In genomic region chr3:28667646-28668376, GRCh38 we compare ENCODE assay signal across 8 cellular contexts.
DNase-seq lines count a peak whose midpoint lies in the region; TF ChIP-seq lines count a peak whose summit lies in the region.

No MANE protein-coding gene starts in this region.

- no peak overlapping the region for H3K4me2 ChIP-seq in smooth muscle cell

- H3K27ac ChIP-seq in SJSA1: no peak overlapping the region
- H3K27ac ChIP-seq in smooth muscle cell (ENCODE audit: low read depth): no peak overlapping the region

- no peaks in the 10 kb centered on the region for H3K36me3 ChIP-seq in HAP-1 (replicated peaks)
- H3K36me3 ChIP-seq in SJSA1: no peaks in the 10 kb centered on the region
- no peaks in the 10 kb centered on the region for H3K36me3 ChIP-seq in smooth muscle cell (ENCODE audit: low read depth)

- H3K4me3 ChIP-seq in HAP-1 (no peak overlapping the region), SJSA1 (no peak overlapping the region), smooth muscle cell (no peak overlapping the region)

- in situ Hi-C loops in HAP-1 (cut with MboI; ENCODE audit: low sequenced_read_pairs): no loop called here

- H3K27me3 ChIP-seq in HAP-1 (ENCODE audit: low read depth) (no peaks in the 10 kb centered on the region), SJSA1 (replicated peaks) (no peaks in the 10 kb centered on the region), smooth muscle cell (ENCODE audit: low read depth) (no peaks in the 10 kb centered on the region)

- TF ChIP-seq CTCF in smooth muscle cell (IDR thresholded peaks at IDR 0.05; ENCODE audit: borderline replicate concordance, insufficient read depth, poor library complexity, severe bottlenecking): peak; percentile 82

- no peaks in the 10 kb centered on the region for H3K9me3 ChIP-seq in HAP-1
- no peaks in the 10 kb centered on the region for H3K9me3 ChIP-seq in SJSA1 (replicated peaks)
- H3K9me3 ChIP-seq in smooth muscle cell (replicated peaks; ENCODE audit: low read depth): no peaks in the 10 kb centered on the region

- no peaks in the 10 kb centered on the region for H3K4me1 ChIP-seq in HAP-1
- H3K4me1 ChIP-seq in SJSA1 (replicated peaks): no peaks in the 10 kb centered on the region
- H3K4me1 ChIP-seq in smooth muscle cell (ENCODE audit: low read depth): no peaks in the 10 kb centered on the region

- 53% methylated on average over 4 of the region's 4 CpGs for WGBS in smooth muscle cell (ENCODE audit: low lambda C conversion rate)

- no peaks in the 10 kb centered on the region for H3K79me2 ChIP-seq in smooth muscle cell (ENCODE audit: low read depth)

- H4K20me1 ChIP-seq in smooth muscle cell (ENCODE audit: low read depth): no peaks in the 10 kb centered on the region

- no peak overlapping the region for H2AFZ ChIP-seq in smooth muscle cell (ENCODE audit: low read depth)

- peak; percentile 28 for DNase-seq in NCI-H1694 (lab: John Stamatoyannopoulos, UW)
- no peak for DNase-seq in NCI-H1694 treated with DMSO at 0.1 percent for 48 hours (lab: John Stamatoyannopoulos, UW)
- peak; percentile 57 to 77 for DNase-seq in HAP-1 (ENCODE audit: low spot score in 2 of 2)
- DNase-seq in LHCN-M2 (ENCODE audit: low read depth): peak; percentile 61
- peak; percentile 46 to 48 for DNase-seq in SJSA1 (ENCODE audit: low read depth in 1 of 2, low spot score in 2 of 2)
- DNase-seq in amniotic stem cell (lab: John Stamatoyannopoulos, UW): peak; percentile 6
- peak; percentile 8 to 24 for DNase-seq in hippocampal formation (lab: John Stamatoyannopoulos, UW)
- DNase-seq in smooth muscle cell (lab: John Stamatoyannopoulos, UW; ENCODE audit: unreplicated experiment): peak; percentile 6

- H3K9ac ChIP-seq in smooth muscle cell (ENCODE audit: low read depth): no peak overlapping the region

- H3F3A ChIP-seq in smooth muscle cell (ENCODE audit: low read depth): no peaks in the 10 kb centered on the region
